In the genomic region with DNA sequence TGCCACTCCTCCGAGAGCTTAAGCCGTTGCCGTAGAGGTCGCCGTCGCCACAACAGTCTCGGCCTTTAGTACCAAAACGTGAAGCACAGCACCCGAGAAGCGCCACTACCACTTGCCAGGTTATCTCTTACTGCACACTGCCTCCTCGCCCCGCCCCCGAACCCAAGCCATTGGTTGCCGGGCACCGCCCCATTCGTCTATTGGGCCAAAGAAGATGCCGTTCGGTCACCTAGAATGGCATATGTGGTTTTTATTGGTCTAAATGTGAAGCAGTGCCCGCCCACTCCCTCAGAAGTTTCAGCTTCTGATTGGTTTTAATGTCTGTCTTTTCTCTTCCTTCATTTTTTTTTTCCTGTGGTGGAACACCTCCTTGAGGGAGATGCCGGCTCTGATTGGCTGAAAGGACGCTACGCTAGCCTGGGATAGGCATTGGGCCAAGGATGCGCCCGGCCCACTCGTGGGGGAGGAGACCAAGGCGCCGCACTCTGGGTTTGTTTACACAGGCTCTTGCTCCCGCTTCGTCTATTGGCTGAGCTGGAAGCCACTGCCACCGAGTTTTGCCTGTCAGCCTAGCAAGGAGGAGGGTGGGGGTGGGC, we compare ENCODE assay signal across 8 cellular contexts. TPM values are rescaled to one million over a fixed set of nuclear protein-coding genes. Genes with fewer than 3 reads are reported as not detected.
DNase-seq lines count a peak whose midpoint lies in the region; ATAC-seq and TF ChIP-seq lines count a peak whose summit lies in the region.

A gene with protein sequence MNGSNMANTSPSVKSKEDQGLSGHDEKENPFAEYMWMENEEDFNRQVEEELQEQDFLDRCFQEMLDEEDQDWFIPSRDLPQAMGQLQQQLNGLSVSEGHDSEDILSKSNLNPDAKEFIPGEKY (minus strand): TSS at position 139 of the 596 bp plus-strand sequence. CDS start 24,514 bp downstream, outside the sequence.

- H3K27me3 ChIP-seq in heart right ventricle = peaks cover 0 to 5% (median 0%) of the 10 kb centered on the region in 7 donors

- ATAC-seq in HG02759 (IDR thresholded peaks at IDR 0.05; ENCODE audit: unreplicated experiment) = peak; percentile 94
- ATAC-seq in T-cell (replicated peaks in 1 of 4) = peak; percentile 90 to 93 (median 92)
- ATAC-seq in heart right ventricle = peak; percentile 93 to 99 (median 96)

- H3K9me3 Mint-ChIP-seq in T-cell (no peaks in the 10 kb centered on the region), type B pancreatic cell (no peaks in the 10 kb centered on the region)

- no peaks in the 10 kb centered on the region for H3K9me3 ChIP-seq in heart right ventricle

- 0% methylated on average over 30 of the region's 30 CpGs for WGBS in heart right ventricle, 2 donors

- H3K27ac Mint-ChIP-seq in T-cell (peak within 1 kb of the TSS; percentile 89 to 98), type B pancreatic cell (peak within 1 kb of the TSS; percentile 96)

- peaks cover 21 to 23% (median 22%) of the 10 kb centered on the region in 3 donors for H3K4me1 Mint-ChIP-seq in T-cell
- H3K4me1 Mint-ChIP-seq in type B pancreatic cell (ENCODE audit: unreplicated experiment) = peaks cover 8% of the 10 kb centered on the region

- H3K36me3 ChIP-seq in heart right ventricle = no peaks in the 10 kb centered on the region

- DNase-seq in GM12865 (ENCODE audit: low read depth) (peak; percentile 96), NCI-H1417 treated with DMSO at 0.1 percent for 48 hours (lab: John Stamatoyannopoulos, UW) (peak; percentile 100), T-cell (peak; percentile 95 to 99 (median 98)), amniotic stem cell (lab: John Stamatoyannopoulos, UW) (peak; percentile 100), heart right ventricle (peak; percentile 98 to 99), pons (ENCODE audit: low spot score) (peak; percentile 100), type B pancreatic cell (ENCODE audit: extremely low spot score, unreplicated experiment) (peak; percentile 97)

- CTCF ChIA-PET in T-cell (lab: Charles Lee) = interaction anchor here in 1 of 2 donors (0.6 to 2.3 kb wide), 12 partner anchors 72 to 1859 kb away, joined by 3 to 25 read pairs (median 4); a partner anchor contains a TSS

- H3K4me3 ChIP-seq in GM12865 (ENCODE audit: low read depth, low read length) (peak within 1 kb of the TSS; percentile 61), heart right ventricle (peak within 1 kb of the TSS; percentile 49 to 94 (median 84))

- H3K4me3 Mint-ChIP-seq in T-cell (peak within 1 kb of the TSS; percentile 84 to 98 (median 94)), type B pancreatic cell (peak within 1 kb of the TSS; percentile 100)

- intact Hi-C loops in heart right ventricle (cut with DNase I) = loop anchor here in 8 of 10 donors (1.0 to 10.0 kb wide), 10 partner anchors 16 to 288 kb away; a partner anchor contains a TSS

- no peak for TF ChIP-seq CTCF in GM12865 (IDR thresholded peaks at IDR 0.05; ENCODE audit: insufficient read depth, low read depth, low read length, missing control alignments)
- peak in 1 of 9 donors; percentile 5 for TF ChIP-seq CTCF in heart right ventricle (IDR thresholded peaks at IDR 0.05)
- TF ChIP-seq CTCF in type B pancreatic cell (conservative IDR thresholded peaks at IDR 0.05) = no peak

- H3K36me3 Mint-ChIP-seq in T-cell (peaks cover 2% of the 10 kb centered on the region), type B pancreatic cell (no peaks in the 10 kb centered on the region)

- peak within 1 kb of the TSS; percentile 51 to 95 (median 90) for H3K27ac ChIP-seq in heart right ventricle

- POLR2A ChIA-PET in T-cell (lab: Charles Lee) = interaction anchor here (0.5 to 1.5 kb wide), 10 partner anchors 13 to 1886 kb away, joined by 3 to 20 read pairs (median 4); a partner anchor contains a TSS

- peaks cover 0 to 19% (median 6%) of the 10 kb centered on the region in 9 donors for H3K4me1 ChIP-seq in heart right ventricle

- H3K27me3 Mint-ChIP-seq in T-cell = peaks cover 10 to 12% of the 10 kb centered on the region in 2 donors
- no peaks in the 10 kb centered on the region for H3K27me3 Mint-ChIP-seq in type B pancreatic cell

RNA-seq across cellular contexts. Expression of the gene that starts here (rescaled TPM):
- total RNA-seq in T-cell (10 to 100 TPM in 1 of 5 donors, 1 to 10 TPM in 4; 4.8 to 10.1 (median 8.4) TPM), heart right ventricle (100 to 1,000 TPM in 1 of 10 donors, 10 to 100 TPM in 9; 45.9 to 108 (median 61.1) TPM), type B pancreatic cell (ENCODE audit: low replicate concordance) (13.7 and 21.5 TPM in 2 replicates)
- 10 to 100 TPM in 1 of 2 donors, 1 to 10 TPM in 1; 7.2 to 13.7 TPM for polyA plus RNA-seq in heart right ventricle

Comparison
In these comparisons a context has a peak if more than half of its experiments do, and no peak if none do; other contexts are left out.
1. Peak in every context shown above with its lines: DNase-seq, ATAC-seq, H3K4me3 ChIP-seq and H3K27ac ChIP-seq.